ENCODE assay signal across 6 cellular contexts in the genomic region with DNA sequence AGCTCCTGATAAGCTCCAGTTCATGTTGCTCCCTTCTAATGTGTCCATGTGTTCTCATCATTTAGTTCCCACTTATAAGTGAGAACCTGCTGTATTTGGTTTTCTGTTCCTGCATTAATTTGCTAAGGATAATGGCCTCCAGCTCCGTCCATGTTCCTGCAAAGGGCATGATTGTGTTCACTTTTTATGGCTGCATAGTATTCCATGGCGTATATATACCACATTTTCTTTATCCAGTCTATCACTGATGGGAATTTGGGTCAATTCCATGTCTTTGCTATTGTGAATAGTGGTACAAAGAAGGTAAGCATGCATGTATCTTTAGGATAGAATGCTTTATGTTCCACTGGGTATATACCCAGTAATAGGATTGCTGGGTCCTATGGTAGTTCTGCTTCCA.
"Had no signal": no experiment of that assay in that cellular context is flagged by ENCODE, and none has a peak within 500 bp of the region (broad histone marks: within the 10 kb centered on the region; RNA-seq: fewer than 3 reads in every experiment).

No MANE protein-coding gene starts in this region.

- FAIRE-seq: G401.6, GM12878, GM12891, GM12892 had no signal

- H3K4me3 ChIP-seq: GM12878 had no signal

- DNase-seq: GDM1, GF-D8 had no signal

- ATAC-seq: GM12878 had no signal
